ENCODE assay signal across 13 cellular contexts in the genomic region with DNA sequence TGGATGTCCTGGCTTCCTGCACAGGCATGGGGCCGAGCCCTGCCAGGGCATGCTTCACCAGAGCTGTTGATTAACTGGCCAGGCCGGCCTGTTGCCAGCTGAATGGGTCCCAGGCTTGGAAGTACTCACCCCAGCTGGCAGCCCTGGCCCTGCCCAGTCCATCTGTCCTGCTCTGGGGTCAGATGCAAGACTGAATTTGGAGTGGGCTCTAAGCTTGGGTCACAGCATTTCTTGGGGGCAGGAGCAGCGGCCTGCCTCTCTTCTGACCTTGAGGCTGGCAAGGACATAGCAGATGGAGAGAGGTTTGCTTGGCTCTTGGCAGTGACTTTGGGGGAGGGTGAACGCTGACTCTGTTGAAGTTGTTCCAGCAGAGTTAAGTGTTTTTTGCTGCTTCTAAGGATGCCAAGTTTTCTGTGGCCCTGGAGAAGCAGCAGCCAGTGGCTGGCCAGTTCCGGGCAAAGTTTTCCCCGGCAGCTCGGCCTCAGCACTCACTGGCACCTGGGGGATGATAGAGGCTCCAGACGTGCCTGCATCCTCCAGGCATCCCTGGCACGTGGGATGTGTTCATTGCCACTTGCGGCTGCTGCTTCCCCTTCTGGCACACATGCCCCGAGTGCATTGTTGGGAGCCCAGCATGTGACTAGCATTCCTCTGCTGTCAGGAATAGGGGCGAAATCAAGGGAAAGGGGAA. TPM values are rescaled to one million over a fixed set of nuclear protein-coding genes. Genes with fewer than 3 reads are reported as not detected.
A peak's percentile ranks its signal among the peaks of the same experiment; 100 is the strongest.
DNase-seq lines count a peak whose midpoint lies in the region; ATAC-seq and TF ChIP-seq lines count a peak whose summit lies in the region.
"Had no signal": no experiment of that assay in that cellular context is flagged by ENCODE, and none has a peak within 500 bp of the region (broad histone marks: within the 10 kb centered on the region; RNA-seq: fewer than 3 reads in every experiment).

No MANE protein-coding gene starts in this region.

- peak; percentile 94 for ATAC-seq in Right ventricle myocardium superior (ENCODE audit: poor library complexity)
- ATAC-seq: activated T-cell treated with anti-CD3 and anti-CD28 coated beads, Interleukin-2, amount 50 U/mL, for 72 hours had no signal

- DNase-seq in ACHN (peak; percentile 80), WERI-Rb-1 (no peak), Right ventricle myocardium superior (peak; percentile 88), occipital lobe (lab: John Stamatoyannopoulos, UW) (peak; percentile 50), NCI-H1105 treated with DMSO at 0.1 percent for 48 hours (lab: John Stamatoyannopoulos, UW) (no peak), COLO668 (lab: John Stamatoyannopoulos, UW; ENCODE audit: unreplicated experiment) (no peak), NCI-H82 (lab: John Stamatoyannopoulos, UW) (no peak), cortex of kidney (lab: John Stamatoyannopoulos, UW) (no peak)
- DNase-seq: activated T-cell treated with anti-CD3 and anti-CD28 coated beads, Interleukin-2, amount 50 U/mL, for 72 hours; colonic mucosa; NCI-H1417 treated with DMSO at 0.1 percent for 48 hours; PC-9 had no signal

- intact Hi-C loops in Right ventricle myocardium superior (cut with DNase I) = no loop called here

- no peaks in the 10 kb centered on the region for H3K9me3 ChIP-seq in WERI-Rb-1 (ENCODE audit: severe bottlenecking)
- H3K9me3 ChIP-seq: colonic mucosa had no signal

- H3K4me3 ChIP-seq in WERI-Rb-1 (ENCODE audit: low read depth, low read length) = no peak overlapping the region
- H3K4me3 ChIP-seq: colonic mucosa, PC-9 had no signal

- in situ Hi-C loops in ACHN (cut with HindIII; ENCODE audit: low pct_ligation_motif_present, low pct_unique_long_range_greater_than_20kb, low sequenced_read_pairs) = no loop called here

- H3K27ac ChIP-seq in WERI-Rb-1 = 0 out of 2 replicates have a peak overlapping the region, but pooled peaks have one; percentile 8
- H3K27ac ChIP-seq: colonic mucosa, HL-60, PC-9 had no signal

- peaks cover 54% of the 10 kb centered on the region for H3K36me3 ChIP-seq in WERI-Rb-1
- H3K36me3 ChIP-seq: colonic mucosa had no signal

- TF ChIP-seq CTCF in WERI-Rb-1 (IDR thresholded peaks at IDR 0.05; ENCODE audit: low read depth, low read length) = no peak

- no peaks in the 10 kb centered on the region for H3K27me3 ChIP-seq in WERI-Rb-1 (ENCODE audit: insufficient read depth, low read depth, severe bottlenecking)
- H3K27me3 ChIP-seq: colonic mucosa had no signal

RNA-seq across cellular contexts. Expression of gene PDIA5, which starts 22.9 kb away (rescaled TPM):
- total RNA-seq in Right ventricle myocardium superior = 5.4 TPM
- 3.1 TPM for total RNA-seq in occipital lobe

Comparison
In these comparisons a context has a peak if more than half of its experiments do, and no peak if none do; other contexts are left out.
1. DNase-seq: peak in ACHN (single experiment), Right ventricle myocardium superior (single experiment) and occipital lobe (single experiment); none in WERI-Rb-1 (single experiment), NCI-H1105 treated with DMSO at 0.1 percent for 48 hours (single experiment), COLO668 (single experiment), NCI-H82 (single experiment) and cortex of kidney (single experiment).